In the genomic region with DNA sequence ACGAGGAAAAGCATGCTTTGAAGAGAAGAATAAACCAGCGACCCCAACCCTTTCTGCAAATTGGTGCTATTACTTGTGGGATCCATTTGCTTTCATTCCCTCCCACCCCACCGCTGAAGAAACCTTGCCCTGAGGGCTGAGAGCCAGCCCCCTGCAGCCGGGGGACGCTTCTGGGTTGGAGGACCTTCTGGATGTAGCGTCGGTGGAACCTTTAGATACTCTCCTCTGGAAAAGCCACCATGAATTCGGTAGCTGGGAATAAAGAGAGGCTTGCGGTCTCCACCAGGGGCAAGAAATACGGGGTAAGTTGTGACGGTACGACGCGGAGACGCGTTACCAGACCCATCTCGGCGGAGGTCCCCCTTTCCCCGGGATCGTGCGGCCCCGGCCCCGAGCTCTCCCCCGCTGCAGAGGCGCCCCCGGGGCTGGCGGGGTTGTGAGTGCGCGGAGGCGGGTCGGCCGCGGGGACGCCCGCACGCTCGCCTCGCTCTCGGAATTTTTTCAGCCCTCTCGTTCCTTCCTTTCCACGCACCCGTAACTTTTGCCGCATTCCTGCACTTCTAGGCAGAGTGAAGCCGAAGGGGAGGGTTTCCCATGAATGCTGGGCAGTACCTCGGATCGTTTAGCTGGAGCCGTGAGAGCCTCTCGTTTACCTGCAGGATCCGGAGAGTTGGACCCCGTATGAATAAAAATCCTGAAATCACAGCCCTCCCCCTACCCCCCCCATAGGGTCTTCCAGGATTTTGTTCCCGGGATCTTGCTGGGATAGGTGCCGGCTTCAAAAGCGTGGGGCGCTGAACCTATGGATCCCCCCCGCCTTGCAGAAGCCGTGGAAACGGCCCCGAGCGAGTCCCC, we compare ENCODE assay signal across 8 cellular contexts. TPM values are rescaled to one million over a fixed set of nuclear protein-coding genes. Genes with fewer than 3 reads are reported as not detected.
DNase-seq lines count a peak whose midpoint lies in the region; ATAC-seq and TF ChIP-seq lines count a peak whose summit lies in the region.

No MANE protein-coding gene starts in this region.

- CTCF ChIA-PET in AG04450 (lab: Charles Lee), result interaction anchor here (0.6 to 3.6 kb wide), 21 partner anchors 11 to 1336 kb away, joined by 3 to 24 read pairs (median 4); no protein-coding TSS in a partner anchor
- CTCF ChIA-PET in Panc1 (lab: Charles Lee), result interaction anchor here (0.5 to 0.6 kb wide), 4 partner anchors 110 to 642 kb away, joined by 3 to 8 read pairs (median 4); no protein-coding TSS in a partner anchor

- BruUV-seq in Panc1 (replicated peaks; lab: Mats Ljungman, UMichigan), result no TSS peak

- DNase-seq in AG04450 (ENCODE audit: low read depth, low spot score) (no peak), GM12864 (ENCODE audit: low read depth) (no peak), Panc1 (ENCODE audit: low read depth, low spot score) (no peak), choroid plexus epithelial cell (ENCODE audit: low read depth) (peak; percentile 35), lung (ENCODE audit: low spot score) (no peak), upper lobe of right lung (no peak), NCI-H2196 treated with DMSO at 0.1 percent for 48 hours (lab: John Stamatoyannopoulos, UW; ENCODE audit: unreplicated experiment) (no peak)

- intact Hi-C loops in Panc1 (cut with micrococcal nuclease; ENCODE audit: unreplicated experiment) (loop anchor here (5.0 to 10.0 kb wide), 2 partner anchors 227 to 1129 kb away; no protein-coding TSS in a partner anchor), upper lobe of right lung (cut with DNase I) (loop anchor here (10.0 kb wide), 1 partner anchor 849 kb away; no protein-coding TSS in a partner anchor)

- ATAC-seq in Panc1 (peak; percentile 29), lung (ENCODE audit: insufficient read depth, low FRiP score) (no peak), upper lobe of right lung (no peak), HG03571 (IDR thresholded peaks at IDR 0.05; ENCODE audit: unreplicated experiment) (no peak)

- POLR2A ChIA-PET in AG04450 (lab: Yijun Ruan, JAX) (interaction anchor here (0.6 to 1.4 kb wide), 2 partner anchors 668 to 849 kb away, joined by 4 to 7 read pairs; no protein-coding TSS in a partner anchor), Panc1 (lab: Charles Lee) (no interaction called here)

- H3K27me3 ChIP-seq in AG04450 (ENCODE audit: control insufficient read depth, insufficient read depth, low read length), result peaks cover 3% of the 10 kb centered on the region
- H3K27me3 ChIP-seq in Panc1 (ENCODE audit: control insufficient read depth, insufficient read depth, low read length), result peaks cover 31% of the 10 kb centered on the region
- no peaks in the 10 kb centered on the region for H3K27me3 ChIP-seq in lung (ENCODE audit: control insufficient read depth, insufficient read depth)
- peaks cover 42% of the 10 kb centered on the region for H3K27me3 ChIP-seq in upper lobe of right lung

- peaks cover 11% of the 10 kb centered on the region for H3K9me3 ChIP-seq in AG04450 (ENCODE audit: control insufficient read depth, insufficient read depth, low read length)
- H3K9me3 ChIP-seq in Panc1 (ENCODE audit: control insufficient read depth, insufficient read depth, low read depth, low read length), result no peaks in the 10 kb centered on the region
- H3K9me3 ChIP-seq in lung (ENCODE audit: control insufficient read depth in 2 of 2, insufficient read depth in 1 of 2, low read length in 1 of 2), result no peaks in the 10 kb centered on the region
- no peaks in the 10 kb centered on the region for H3K9me3 ChIP-seq in upper lobe of right lung

- TF ChIP-seq CTCF in AG04450 (IDR thresholded peaks at IDR 0.05; ENCODE audit: low read depth, low read length) (0 out of 2 replicates have a peak, but pooled peaks have one; percentile 19), GM12864 (IDR thresholded peaks at IDR 0.05; ENCODE audit: low read depth, low read length, missing control alignments) (no peak), Panc1 (IDR thresholded peaks at IDR 0.05) (no peak), choroid plexus epithelial cell (conservative IDR thresholded peaks at IDR 0.05; ENCODE audit: low read depth, low read length) (no peak), lung (IDR thresholded peaks at IDR 0.05; ENCODE audit: control extremely low read depth, extremely low read depth) (no peak), upper lobe of right lung (IDR thresholded peaks at IDR 0.05) (no peak)

- peaks cover 9% of the 10 kb centered on the region for H3K4me1 ChIP-seq in Panc1 (ENCODE audit: control insufficient read depth, insufficient read depth, low read length)
- peaks cover 0 to 16% of the 10 kb centered on the region in 2 donors for H3K4me1 ChIP-seq in lung (ENCODE audit: control insufficient read depth in 2 of 2, insufficient read depth in 2 of 2, low read length in 2 of 2)
- peaks cover 28% of the 10 kb centered on the region for H3K4me1 ChIP-seq in upper lobe of right lung

- 0 to 1% methylated on average over 51 to 59 of the region's 59 CpGs for WGBS in lung, 2 donors

- H3K27ac ChIP-seq in AG04450 (ENCODE audit: low read depth, low read length), result peak overlapping the region; percentile 39
- H3K27ac ChIP-seq in Panc1 (ENCODE audit: low read length), result no peak overlapping the region
- H3K27ac ChIP-seq in lung (ENCODE audit: low read depth in 1 of 2, low read length in 1 of 2), result no peak overlapping the region
- no peak overlapping the region for H3K27ac ChIP-seq in upper lobe of right lung

- H3K4me3 ChIP-seq in AG04450 (ENCODE audit: low read depth, low read length), result peak overlapping the region; percentile 80
- H3K4me3 ChIP-seq in GM12864 (ENCODE audit: low read depth, low read length), result peak overlapping the region; percentile 47; the same call in 1 of the 2 replicates
- peak overlapping the region; percentile 57 to 66 for H3K4me3 ChIP-seq in Panc1 (ENCODE audit: low read depth in 2 of 2, low read length in 2 of 2)
- H3K4me3 ChIP-seq in choroid plexus epithelial cell (ENCODE audit: low read depth, low read length), result peak overlapping the region; percentile 91
- H3K4me3 ChIP-seq in lung, result peak overlapping the region; percentile 54
- peak overlapping the region; percentile 63 for H3K4me3 ChIP-seq in upper lobe of right lung

- in situ Hi-C loops in Panc1 (cut with HindIII; ENCODE audit: low pct_unique_long_range_greater_than_20kb, low sequenced_read_pairs), result no loop called here

- H3K36me3 ChIP-seq in Panc1 (ENCODE audit: control insufficient read depth, insufficient read depth, low read length) (no peaks in the 10 kb centered on the region; the same call in none of the 2 replicates), lung (ENCODE audit: control insufficient read depth in 2 of 2, insufficient read depth in 2 of 2, low read length in 2 of 2) (no peaks in the 10 kb centered on the region), upper lobe of right lung (no peaks in the 10 kb centered on the region)

RNA-seq across cellular contexts. Expression of a gene that starts 0.6 kb away (rescaled TPM):
- polyA plus RNA-seq in AG04450 (2011; rRNA removed), result 2.4 and 3.4 TPM in 2 replicates
- 12.4 and 13.2 TPM in 2 replicates for polyA minus RNA-seq in AG04450 (2011; rRNA and poly(A)+ RNA removed)
- 0.33 TPM for total RNA-seq in Panc1 (2021; ENCODE audit: unreplicated experiment)
- 0.24 TPM for polyA plus RNA-seq in Panc1 (2012; ENCODE audit: insufficient read length)
- total RNA-seq in lung, result 1 to 10 TPM; 2.7 to 6.7 TPM
- polyA plus RNA-seq in lung, result 1 to 10 TPM in 1 of 2 donors, under 1 TPM in 1; 0.61 to 1.7 TPM
- total RNA-seq in upper lobe of right lung, result 3.4 TPM
